In genomic region chr9:136115206-136115605, GRCh38 we compare ENCODE assay signal across 1 cellular context.
TF ChIP-seq lines count a peak whose summit lies in the region.

No MANE protein-coding gene starts in this region.

TF ChIP-seq in HepG2, 621 proteins besides CTCF, POLR2A, EP300 and RAD21:
- TF ChIP-seq AGO2 (optimal IDR thresholded peaks at IDR 0.05; ENCODE audit: low read depth, low read length) (peak; percentile 14), ZNF678 (CRISPR knock-in tag; IDR thresholded peaks at IDR 0.05) (no peak), PLRG1 (conservative IDR thresholded peaks at IDR 0.05) (no peak)
TF ChIP-seq in HepG2: peak in this region for 1.
